Comparison of ENCODE assay signal across 11 cellular contexts in genomic region chr9:33506626-33507370, GRCh38. TPM values are rescaled to one million over a fixed set of nuclear protein-coding genes. Genes with fewer than 3 reads are reported as not detected.
DNase-seq lines count a peak whose midpoint lies in the region; ATAC-seq and TF ChIP-seq lines count a peak whose summit lies in the region.
"Had no signal": no experiment of that assay in that cellular context is flagged by ENCODE, and none has a peak within 500 bp of the region (broad histone marks: within the 10 kb centered on the region; RNA-seq: fewer than 3 reads in every experiment).

No MANE protein-coding gene starts in this region.

- H3K36me3 ChIP-seq in lung (ENCODE audit: control insufficient read depth in 2 of 2, insufficient read depth in 2 of 2, low read length in 2 of 2) = no peaks in the 10 kb centered on the region
- H3K36me3 ChIP-seq in sigmoid colon = no peaks in the 10 kb centered on the region

- peak; percentile 89 for DNase-seq in AG04449 (ENCODE audit: low read depth, low spot score)
- peak; percentile 96 for DNase-seq in HS-27A (ENCODE audit: low read depth)
- peak; percentile 83 for DNase-seq in amniotic stem cell (lab: John Stamatoyannopoulos, UW)
- DNase-seq in lung (ENCODE audit: low spot score) = peak; percentile 33
- no peak for DNase-seq in NCI-H1105 treated with DMSO at 0.1 percent for 48 hours (lab: John Stamatoyannopoulos, UW)
- DNase-seq in sigmoid colon = no peak
- DNase-seq: DMS79, T-helper 9 cell had no signal

- TF ChIP-seq EP300 in sigmoid colon (IDR thresholded peaks at IDR 0.05) = no peak

- no peak for TF ChIP-seq CTCF in AG04449 (IDR thresholded peaks at IDR 0.05; ENCODE audit: insufficient read depth, low read length, missing control alignments)
- TF ChIP-seq CTCF in lung (IDR thresholded peaks at IDR 0.05; ENCODE audit: control extremely low read depth, extremely low read depth) = no peak
- no peak for TF ChIP-seq CTCF in sigmoid colon (IDR thresholded peaks at IDR 0.05)

- intact Hi-C loops in sigmoid colon (cut with DNase I) = no loop called here

- CTCF ChIA-PET in AG04449 (lab: Yijun Ruan, JAX) = interaction anchor here (1.2 kb wide), 2 partner anchors 10 to 18 kb away, joined by 4 to 5 read pairs; no protein-coding TSS in a partner anchor

- no peak overlapping the region for H3K27ac ChIP-seq in lung (ENCODE audit: low read depth in 1 of 2, low read length in 1 of 2)
- no peak overlapping the region for H3K27ac ChIP-seq in sigmoid colon

- WGBS in lung, 2 donors = 72 to 76% methylated on average over 7 of the region's 7 CpGs
- WGBS in sigmoid colon, 2 donors = 82 to 83% methylated on average over 7 of the region's 7 CpGs

- peak overlapping the region; percentile 41 for H3K4me3 ChIP-seq in AG04449 (ENCODE audit: low read depth, low read length)
- no peak overlapping the region for H3K4me3 ChIP-seq in lung
- H3K4me3 ChIP-seq in sigmoid colon = no peak overlapping the region

- no peaks in the 10 kb centered on the region for H3K9me3 ChIP-seq in lung (ENCODE audit: control insufficient read depth in 2 of 2, insufficient read depth in 1 of 2, low read length in 1 of 2)
- no peaks in the 10 kb centered on the region for H3K9me3 ChIP-seq in sigmoid colon

- no peaks in the 10 kb centered on the region for H3K4me1 ChIP-seq in lung (ENCODE audit: control insufficient read depth in 2 of 2, insufficient read depth in 2 of 2, low read length in 2 of 2)
- peaks cover 0 to 3% (median 0%) of the 10 kb centered on the region in 4 donors for H3K4me1 ChIP-seq in sigmoid colon

- ATAC-seq in lung (ENCODE audit: insufficient read depth, low FRiP score) (peak; percentile 80), HG02981 (IDR thresholded peaks at IDR 0.05; ENCODE audit: unreplicated experiment) (no peak), GM19467 (IDR thresholded peaks at IDR 0.05; ENCODE audit: unreplicated experiment) (no peak)

- POLR2A ChIA-PET in AG04449 (lab: Yijun Ruan, JAX) = interaction anchor here (0.9 kb wide), 1 partner anchor 18 kb away, joined by 3 read pairs; no protein-coding TSS in a partner anchor

- H3K27me3 ChIP-seq in lung (ENCODE audit: control insufficient read depth, insufficient read depth) = no peaks in the 10 kb centered on the region
- no peaks in the 10 kb centered on the region for H3K27me3 ChIP-seq in sigmoid colon

- no peak for TF ChIP-seq POLR2A in sigmoid colon (IDR thresholded peaks at IDR 0.05)

RNA-seq across cellular contexts. Expression of gene ANKRD18B, which starts 17.3 kb away (rescaled TPM):
- total RNA-seq in lung (1 to 10 TPM in 1 of 2 donors, under 1 TPM in 1; 0.77 to 2.2 TPM), sigmoid colon (under 1 TPM in 1 of 4 donors, not detected in 3; under 0.01 TPM)
- polyA plus RNA-seq in lung (under 1 TPM; 0.27 to 0.81 TPM), sigmoid colon (under 1 TPM in 1 of 3 donors, not detected in 2; 0.60 TPM)

RNA-seq across cellular contexts. Expression of gene NOL6, which starts 33.1 kb away (rescaled TPM):
- total RNA-seq in lung = 10 to 100 TPM; 14.4 to 42.5 TPM
- 10 to 100 TPM; 31.5 to 32.6 TPM for polyA plus RNA-seq in lung
- total RNA-seq in sigmoid colon = 10 to 100 TPM in 2 of 4 donors, 1 to 10 TPM in 2; 8.2 to 17.2 (median 10.3) TPM
- 10 to 100 TPM in 1 of 3 donors, 1 to 10 TPM in 2; 5.5 to 23.6 (median 7.8) TPM for polyA plus RNA-seq in sigmoid colon

RNA-seq across cellular contexts. Expression of gene AQP3, which starts 59.4 kb away (rescaled TPM):
- 100 to 1,000 TPM in 1 of 2 donors, 10 to 100 TPM in 1; 43.9 to 181 TPM for total RNA-seq in lung
- polyA plus RNA-seq in lung = 100 to 1,000 TPM; 137 to 218 TPM
- 1 to 10 TPM; 3.0 to 6.9 (median 4.5) TPM for total RNA-seq in sigmoid colon
- polyA plus RNA-seq in sigmoid colon = 10 to 100 TPM in 1 of 3 donors, 1 to 10 TPM in 2; 1.6 to 13.6 (median 1.8) TPM
- polyA plus RNA-seq: neural cell had no signal

Comparison
In these comparisons a context has a peak if more than half of its experiments do, and no peak if none do; other contexts are left out.
1. DNase-seq: peak in AG04449 (single experiment), HS-27A (single experiment), amniotic stem cell (single experiment) and lung (single experiment); none in NCI-H1105 treated with DMSO at 0.1 percent for 48 hours (single experiment) and sigmoid colon (single experiment).
2. RNA of gene AQP3, which starts 59.4 kb away (total RNA-seq): 43.9 to 181 TPM in lung; 3.0 to 6.9 TPM in sigmoid colon; every median in the first group is over 4 times any median in the second.